In the genomic region with DNA sequence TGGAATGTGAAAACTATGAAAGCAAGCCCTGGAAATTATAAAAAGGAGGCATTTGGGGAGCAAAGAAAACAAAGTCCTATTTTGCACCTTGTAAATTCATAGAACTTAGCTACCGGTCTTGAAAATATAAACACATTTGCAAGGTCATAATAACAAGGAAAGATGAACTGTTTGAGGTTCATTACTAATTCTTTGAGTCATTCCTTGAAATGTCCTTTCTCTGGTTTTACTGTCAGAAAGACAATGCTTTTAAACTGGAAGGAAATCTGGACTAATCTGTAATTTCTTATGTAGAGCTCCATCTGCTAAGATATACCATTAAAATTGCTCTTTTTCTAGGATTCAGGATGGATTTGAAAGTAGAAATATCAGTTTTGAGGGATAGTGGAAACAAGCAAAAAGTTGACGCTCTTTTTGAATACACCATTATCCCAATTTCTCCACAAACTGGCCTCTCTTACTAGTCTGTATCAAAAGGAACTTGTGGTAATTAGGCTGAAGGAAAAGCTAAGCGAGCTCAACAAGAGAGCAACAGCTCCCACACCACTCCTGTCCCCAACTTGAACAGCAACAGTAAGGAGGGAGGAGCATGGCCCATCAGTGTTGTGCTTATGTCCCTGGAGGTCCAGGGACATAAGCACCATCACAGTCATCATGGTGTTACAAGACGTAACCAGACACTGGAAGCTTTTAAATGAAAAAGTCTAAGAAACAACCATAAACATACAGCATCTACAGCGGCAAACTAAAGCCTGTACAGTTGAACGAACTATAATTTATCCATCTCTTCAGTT, we compare ENCODE assay signal across 8 cellular contexts. TPM values are rescaled to one million over a fixed set of nuclear protein-coding genes. Genes with fewer than 3 reads are reported as not detected.
A peak's percentile ranks its signal among the peaks of the same experiment; 100 is the strongest.
DNase-seq lines count a peak whose midpoint lies in the region; ATAC-seq, FAIRE-seq and TF ChIP-seq lines count a peak whose summit lies in the region.

No MANE protein-coding gene starts in this region.

- 34% methylated on average over 6 of the region's 6 CpGs for WGBS in A549 (ENCODE audit: missing lambda C conversion rate)

- in situ Hi-C loops in astrocyte of the spinal cord (cut with HindIII; ENCODE audit: low sequenced_read_pairs), result no loop called here

- POLR2A ChIA-PET in A549 (lab: Yijun Ruan, JAX), result no interaction called here

- no peaks in the 10 kb centered on the region for H3K9me3 ChIP-seq in A549
- no peaks in the 10 kb centered on the region for H3K9me3 ChIP-seq in left lung
- no peaks in the 10 kb centered on the region for H3K9me3 ChIP-seq in tibial artery

- FAIRE-seq in A549 (lab: Jason Lieb, UNC), result no peak

- H3K27ac ChIP-seq in A549 (peak overlapping the region; percentile 83 to 94), left lung (peak overlapping the region; percentile 85 to 86), tibial artery (peak overlapping the region; percentile 90 to 91)

- DNase-seq in A549 (ENCODE audit: low read depth in 1 of 2, low spot score in 1 of 2) (peak; percentile 23 to 25), NCI-H510A (lab: John Stamatoyannopoulos, UW) (peak; percentile 12), astrocyte of the spinal cord (ENCODE audit: low read depth, low spot score) (peak; percentile 36), left lung (no peak), tibial artery (no peak), putamen (ENCODE audit: low spot score) (no peak)

- intact Hi-C loops in left lung (cut with DNase I), result no loop called here
- intact Hi-C loops in tibial artery (cut with DNase I; ENCODE audit: low total_unique reads), result no loop called here

- TF ChIP-seq CTCF in A549 (IDR thresholded peaks at IDR 0.05) (no peak), astrocyte of the spinal cord (IDR thresholded peaks at IDR 0.05; ENCODE audit: low read depth, low read length) (no peak), left lung (IDR thresholded peaks at IDR 0.05) (no peak), tibial artery (IDR thresholded peaks at IDR 0.05) (no peak)

- ATAC-seq in A549 (peak in 1 of 2 experiments; percentile 28; a peak in 3 of 6 replicates), left lung (no peak), GM18498 (IDR thresholded peaks at IDR 0.05; ENCODE audit: unreplicated experiment) (no peak)

- no peaks in the 10 kb centered on the region for H3K27me3 ChIP-seq in left lung
- no peaks in the 10 kb centered on the region for H3K27me3 ChIP-seq in tibial artery

- H3K4me1 ChIP-seq in A549 (peaks cover 34% of the 10 kb centered on the region), left lung (peaks cover 15 to 68% of the 10 kb centered on the region in 2 donors), tibial artery (peaks cover 0 to 29% (median 11%) of the 10 kb centered on the region in 4 donors)

- CTCF ChIA-PET in A549 (lab: Yijun Ruan, JAX), result interaction anchor here (1.0 to 1.3 kb wide), 4 partner anchors 10 to 339 kb away, joined by 3 read pairs; no protein-coding TSS in a partner anchor

- H3K4me3 ChIP-seq in A549 (peak overlapping the region; percentile 75), GM08714 (ENCODE audit: low read length) (peak overlapping the region; percentile 97), astrocyte of the spinal cord (ENCODE audit: low read depth, low read length) (peak overlapping the region; percentile 98), left lung (peak overlapping the region; percentile 86 to 88), tibial artery (peak overlapping the region; percentile 85 to 98)

- TF ChIP-seq RAD21 in A549 (conservative IDR thresholded peaks at IDR 0.05 in 1 of 2, IDR thresholded peaks at IDR 0.05 in 1 of 2), result no peak

- H3K36me3 ChIP-seq in left lung (peaks cover 0 to 17% of the 10 kb centered on the region in 2 donors), tibial artery (peaks cover 0 to 20% (median 0%) of the 10 kb centered on the region in 3 donors)

- H3K4me2 ChIP-seq in A549, result peak overlapping the region; percentile 93

- TF ChIP-seq POLR2A in A549 (IDR thresholded peaks at IDR 0.05; ENCODE audit: low read length), result no peak

- TF ChIP-seq EP300 in A549 (IDR thresholded peaks at IDR 0.05), result no peak

TF ChIP-seq in A549, 52 proteins besides CTCF, POLR2A, EP300 and RAD21:
- TF ChIP-seq SREBF2 (IDR thresholded peaks at IDR 0.05), result no peak
- TF ChIP-seq FOXS1 (CRISPR knock-in tag; IDR thresholded peaks at IDR 0.05), result no peak
- TF ChIP-seq KDM1A (IDR thresholded peaks at IDR 0.05; ENCODE audit: low read depth), result no peak
- TF ChIP-seq RNF2 (IDR thresholded peaks at IDR 0.05; ENCODE audit: borderline replicate concordance, low read depth), result no peak
- TF ChIP-seq HDAC2 (IDR thresholded peaks at IDR 0.05), result no peak
- TF ChIP-seq JUN (IDR thresholded peaks at IDR 0.05), result no peak
- no peak for TF ChIP-seq CHD2 (IDR thresholded peaks at IDR 0.05; ENCODE audit: low read length, partially characterized antibody)
- TF ChIP-seq, protein P1, sequence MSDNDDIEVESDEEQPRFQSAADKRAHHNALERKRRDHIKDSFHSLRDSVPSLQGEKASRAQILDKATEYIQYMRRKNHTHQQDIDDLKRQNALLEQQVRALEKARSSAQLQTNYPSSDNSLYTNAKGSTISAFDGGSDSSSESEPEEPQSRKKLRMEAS (IDR thresholded peaks at IDR 0.05), result no peak
- TF ChIP-seq, protein P2, sequence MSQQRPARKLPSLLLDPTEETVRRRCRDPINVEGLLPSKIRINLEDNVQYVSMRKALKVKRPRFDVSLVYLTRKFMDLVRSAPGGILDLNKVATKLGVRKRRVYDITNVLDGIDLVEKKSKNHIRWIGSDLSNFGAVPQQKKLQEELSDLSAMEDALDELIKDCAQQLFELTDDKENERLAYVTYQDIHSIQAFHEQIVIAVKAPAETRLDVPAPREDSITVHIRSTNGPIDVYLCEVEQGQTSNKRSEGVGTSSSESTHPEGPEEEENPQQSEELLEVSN (IDR thresholded peaks at IDR 0.05; ENCODE audit: borderline replicate concordance, low read depth), result no peak

RNA-seq across cellular contexts. Expression of a gene that starts 1.2 kb away (rescaled TPM):
- polyA plus RNA-seq in A549 (2011; rRNA removed) (70.4 and 78.4 TPM in 2 replicates), A549 (2017; fragmentation: RNase III; extraction: RNeasy Plus Mini Kit Qiagen cat#74134 plus additional on column Dnase treatment) (62.8 to 66.4 TPM (median 63.9 TPM) in 3 replicates)
- polyA plus RNA-seq in A549 (2012; cell fraction: cytosol; rRNA removed), result 34.5 and 42.0 TPM in 2 replicates
- polyA plus RNA-seq in A549 (2012; cell fraction: nucleus; rRNA removed), result 17.5 and 18.4 TPM in 2 replicates
- 16.7 and 17.8 TPM in 2 replicates for polyA minus RNA-seq in A549 (2011; rRNA and poly(A)+ RNA removed)
- 10 to 100 TPM; 23.8 to 34.5 TPM for total RNA-seq in left lung

RNA-seq across cellular contexts. Expression of a gene that starts 44.8 kb away (rescaled TPM):
- polyA plus RNA-seq in A549 (2011; rRNA removed) (33.2 and 44.5 TPM in 2 replicates), A549 (2017; fragmentation: RNase III; extraction: RNeasy Plus Mini Kit Qiagen cat#74134 plus additional on column Dnase treatment) (22.6 to 23.5 TPM (median 22.7 TPM) in 3 replicates)
- 8.6 and 8.7 TPM in 2 replicates for polyA plus RNA-seq in A549 (2012; cell fraction: cytosol; rRNA removed)
- 3.8 and 5.8 TPM in 2 replicates for polyA plus RNA-seq in A549 (2012; cell fraction: nucleus; rRNA removed)
- polyA minus RNA-seq in A549 (2011; rRNA and poly(A)+ RNA removed), result 14.5 and 15.8 TPM in 2 replicates
- total RNA-seq in left lung, result 10 to 100 TPM; 19.6 to 26.9 TPM

Comparison
In these comparisons a context has a peak if more than half of its experiments do, and no peak if none do; other contexts are left out.
1. DNase-seq: peak in A549 (2 of 2), NCI-H510A (single experiment) and astrocyte of the spinal cord (single experiment); none in left lung (0 of 2), tibial artery (0 of 2) and putamen (single experiment).
2. Peak in every context shown above with its lines, with median percentiles within 50 percentile points of each other: H3K27ac ChIP-seq and H3K4me3 ChIP-seq.